ENCODE assay signal across 37 cellular contexts in genomic region chr7:86252406-86252805, GRCh38.
"Had no signal": no experiment of that assay in that cellular context is flagged by ENCODE, and none has a peak within 500 bp of the region (broad histone marks: within the 10 kb centered on the region; RNA-seq: fewer than 3 reads in every experiment).

No MANE protein-coding gene starts in this region.

- H3K27me3 Mint-ChIP-seq: activated B cell treated with CpG ODN at 0.5 μM for 24 hours; activated CD4-positive, alpha-beta memory T cell treated with anti-CD3 and anti-CD28 coated beads for 36 hours; activated CD4-positive, alpha-beta T cell treated with anti-CD3 and anti-CD28 coated beads, Interleukin-2, amount 10 ng/mL, durations not matched to agents 24 days and 14 days; activated CD8-positive, alpha-beta T cell treated with anti-CD3 and anti-CD28 coated beads for 36 hours; activated naive CD8-positive, alpha-beta T cell treated with anti-CD3 and anti-CD28 coated beads for 36 hours; brain; central memory CD8-positive, alpha-beta T cell had no signal

- H3K9me3 Mint-ChIP-seq: activated CD4-positive, alpha-beta T cell treated with anti-CD3 and anti-CD28 coated beads, Interleukin-2, amount 10 ng/mL, durations not matched to agents 24 days and 14 days had no signal

- H3K27ac ChIP-seq: ascending aorta, cardiac muscle cell, VCaP had no signal

- H3K4me3 ChIP-seq: ascending aorta, cardiac muscle cell had no signal

- DNase-seq: activated B cell treated with CpG ODN at 0.5 μM for 24 hours; activated CD4-positive, alpha-beta memory T cell treated with anti-CD3 and anti-CD28 coated beads for 36 hours; activated CD4-positive, alpha-beta T cell treated with anti-CD3 and anti-CD28 coated beads for 4 hours; activated CD4-positive, alpha-beta T cell treated with anti-CD3 and anti-CD28 coated beads, Interleukin-2, amount 10 ng/mL, durations not matched to agents 24 days and 14 days; activated CD4-positive, alpha-beta T cell treated with anti-CD3 and anti-CD28 coated beads, Interleukin-2, amount 50 U/mL, for 1 hour; activated CD4-positive, alpha-beta T cell treated with anti-CD3 and anti-CD28 coated beads, Interleukin-2, amount 50 U/mL, for 4 hours; activated CD4-positive, CD25-positive, alpha-beta regulatory T cell treated with anti-CD3 and anti-CD28 coated beads, Interleukin-2, amount 50 U/mL, for 72 hours; activated CD8-positive, alpha-beta memory T cell treated with anti-CD3 and anti-CD28 coated beads, Interleukin-2, amount 50 U/mL, for 4 hours; activated CD8-positive, alpha-beta T cell treated with anti-CD3 and anti-CD28 coated beads for 36 hours; activated effector memory CD4-positive, alpha-beta T cell treated with Interleukin-2 at 50 U/mL for 16 hours; activated gamma-delta T cell; activated naive CD4-positive, alpha-beta T cell; activated naive CD4-positive, alpha-beta T cell treated with anti-CD3 and anti-CD28 coated beads for 36 hours; activated naive CD4-positive, alpha-beta T cell treated with anti-CD3 and anti-CD28 coated beads, Interleukin-2, amount 50 U/mL, for 16 hours; activated naive CD8-positive, alpha-beta T cell treated with anti-CD3 and anti-CD28 coated beads for 36 hours; activated T-cell treated with anti-CD3 and anti-CD28 coated beads for 4 hours; activated T-cell treated with anti-CD3 and anti-CD28 coated beads, Interleukin-2, amount 50 U/mL, for 1 hour; activated T-cell treated with anti-CD3 and anti-CD28 coated beads, Interleukin-2, amount 50 U/mL, for 4 hours; activated T-cell treated with anti-CD3 and anti-CD28 coated beads, Interleukin-2, amount 50 U/mL, for 72 hours; amygdala; anterior cingulate cortex; caudate nucleus; cerebellar nuclear complex; T-helper 1 cell; T-helper 2 cell; T-helper 9 cell had no signal

- H3K9me3 ChIP-seq: ascending aorta had no signal

- H3K4me1 Mint-ChIP-seq: activated B cell treated with CpG ODN at 0.5 μM for 24 hours; activated CD4-positive, alpha-beta T cell treated with anti-CD3 and anti-CD28 coated beads, Interleukin-2, amount 10 ng/mL, durations not matched to agents 24 days and 14 days; activated naive CD8-positive, alpha-beta T cell treated with anti-CD3 and anti-CD28 coated beads for 36 hours; brain; central memory CD8-positive, alpha-beta T cell had no signal

- H3K36me3 Mint-ChIP-seq: activated CD4-positive, alpha-beta memory T cell treated with anti-CD3 and anti-CD28 coated beads for 36 hours; activated naive CD8-positive, alpha-beta T cell treated with anti-CD3 and anti-CD28 coated beads for 36 hours; brain had no signal

- H3K36me3 ChIP-seq: ascending aorta, cardiac muscle cell had no signal

- ATAC-seq: activated CD8-positive, alpha-beta T cell treated with anti-CD3 and anti-CD28 coated beads for 36 hours; activated naive CD4-positive, alpha-beta T cell treated with anti-CD3 and anti-CD28 coated beads, Interleukin-2, amount 50 U/mL, for 72 hours; activated T-cell treated with anti-CD3 and anti-CD28 coated beads, Interleukin-2, amount 50 U/mL, for 4 hours; activated T-cell treated with anti-CD3 and anti-CD28 coated beads, Interleukin-2, amount 50 U/mL, for 72 hours had no signal

- FAIRE-seq: bronchial epithelial cell, TTC549 had no signal

- H3K4me1 ChIP-seq: ascending aorta had no signal

- H3K27me3 ChIP-seq: ascending aorta, cardiac muscle cell had no signal

- H3K27ac Mint-ChIP-seq: activated B cell treated with CpG ODN at 0.5 μM for 24 hours; activated CD4-positive, alpha-beta memory T cell treated with anti-CD3 and anti-CD28 coated beads for 36 hours; activated CD4-positive, alpha-beta T cell treated with anti-CD3 and anti-CD28 coated beads, Interleukin-2, amount 10 ng/mL, durations not matched to agents 24 days and 14 days; activated CD8-positive, alpha-beta T cell treated with anti-CD3 and anti-CD28 coated beads for 36 hours; activated naive CD4-positive, alpha-beta T cell treated with anti-CD3 and anti-CD28 coated beads for 36 hours; activated naive CD4-positive, alpha-beta T cell treated with anti-CD3 and anti-CD28 coated beads, Interleukin-2, amount 50 U/mL, for 72 hours; activated naive CD8-positive, alpha-beta T cell treated with anti-CD3 and anti-CD28 coated beads for 36 hours; activated T-cell treated with anti-CD3 and anti-CD28 coated beads, Interleukin-2, amount 50 U/mL, for 72 hours; activated T-helper 2 cell treated with anti-CD3 and anti-CD28 coated beads, Interferon-gamma antibody, Interleukin-2, Interleukin-4, amounts not matched to agents 10 μg/mL and 5 μg/mL and 100 μg/mL, durations not matched to agents 14 hours and 24 hours and 36 hours; brain; T-helper 1 cell treated with Interleukin-12 subunit alpha and Interleukin-12 subunit beta and Interleukin-4 antibody, amounts not matched to agents 30 μg/mL and 1 μg/mL, for 36 hours; T-helper 2 cell treated with Interferon-gamma antibody and Interleukin-4, amounts not matched to agents 5 μg/mL and 100 μg/mL, for 36 hours had no signal

- H3K4me3 Mint-ChIP-seq: activated B cell treated with CpG ODN at 0.5 μM for 24 hours; activated CD4-positive, alpha-beta memory T cell treated with anti-CD3 and anti-CD28 coated beads for 36 hours; activated CD4-positive, alpha-beta T cell treated with anti-CD3 and anti-CD28 coated beads, Interleukin-2, amount 10 ng/mL, durations not matched to agents 24 days and 14 days; activated CD8-positive, alpha-beta T cell treated with anti-CD3 and anti-CD28 coated beads for 36 hours; activated naive CD4-positive, alpha-beta T cell treated with anti-CD3 and anti-CD28 coated beads for 36 hours; activated naive CD8-positive, alpha-beta T cell treated with anti-CD3 and anti-CD28 coated beads for 36 hours; activated T-cell treated with anti-CD3 and anti-CD28 coated beads, Interleukin-2, amount 50 U/mL, for 4 hours; activated T-cell treated with anti-CD3 and anti-CD28 coated beads, Interleukin-2, amount 50 U/mL, for 72 hours; brain; central memory CD8-positive, alpha-beta T cell; T-helper 1 cell treated with Interleukin-12 subunit alpha and Interleukin-12 subunit beta and Interleukin-4 antibody, amounts not matched to agents 30 μg/mL and 1 μg/mL, for 36 hours; T-helper 2 cell treated with Interferon-gamma antibody and Interleukin-4, amounts not matched to agents 5 μg/mL and 100 μg/mL, for 36 hours had no signal
